8 cellular contexts compared by ENCODE assay signal in genomic region chr14:103629503-103630121, GRCh38. TPM values are rescaled to one million over a fixed set of nuclear protein-coding genes. Genes with fewer than 3 reads are reported as not detected.
DNase-seq lines count a peak whose midpoint lies in the region; ATAC-seq and TF ChIP-seq lines count a peak whose summit lies in the region.

No MANE protein-coding gene starts in this region.

- peaks cover 35% of the 10 kb centered on the region for H3K4me1 Mint-ChIP-seq in activated CD4-positive, alpha-beta T cell treated with anti-CD3 and anti-CD28 coated beads for 36 hours

- peak; percentile 75 for DNase-seq in activated CD4-positive, alpha-beta T cell treated with anti-CD3 and anti-CD28 coated beads for 36 hours
- no peak for DNase-seq in activated CD4-positive, alpha-beta T cell treated with anti-CD3 and anti-CD28 coated beads, Interleukin-2, amount 50 U/mL, for 4 hours
- DNase-seq in SK-N-MC (ENCODE audit: low read depth, low spot score) (no peak), body of pancreas (peak; percentile 34 to 56 (median 44)), iPS-NIHi11 (ENCODE audit: low spot score) (peak; percentile 83), HT-29 (ENCODE audit: low spot score) (no peak)

- H3K4me3 Mint-ChIP-seq in activated CD4-positive, alpha-beta T cell treated with anti-CD3 and anti-CD28 coated beads for 36 hours, result peak overlapping the region; percentile 87

- peak; percentile 59 for ATAC-seq in activated CD4-positive, alpha-beta T cell treated with anti-CD3 and anti-CD28 coated beads for 36 hours
- ATAC-seq in HG02973 (IDR thresholded peaks at IDR 0.05; ENCODE audit: unreplicated experiment) (peak; percentile 27), body of pancreas (peak; percentile 47)

- H3K4me3 ChIP-seq in SK-N-MC (peak overlapping the region; percentile 81), body of pancreas (peak overlapping the region; percentile 97 to 98), skeletal muscle tissue (ENCODE audit: low read length in 3 of 3) (peak overlapping the region; percentile 86 to 89 (median 89))

- TF ChIP-seq CTCF in body of pancreas (IDR thresholded peaks at IDR 0.05), result no peak

- H3K9me3 ChIP-seq in SK-N-MC (ENCODE audit: low read depth, low read length), result no peaks in the 10 kb centered on the region
- H3K9me3 ChIP-seq in body of pancreas, result no peaks in the 10 kb centered on the region
- H3K9me3 ChIP-seq in skeletal muscle tissue (ENCODE audit: control insufficient read depth in 3 of 3, low read length in 3 of 3), result no peaks in the 10 kb centered on the region

- POLR2A ChIA-PET in activated CD4-positive, alpha-beta T cell treated with anti-CD3 and anti-CD28 coated beads for 36 hours (lab: Charles Lee), result no interaction called here

- H3K9ac ChIP-seq in SK-N-MC (ENCODE audit: insufficient read length), result peak overlapping the region; percentile 95
- peak overlapping the region; percentile 93 to 96 (median 95) for H3K9ac ChIP-seq in skeletal muscle tissue (ENCODE audit: low read depth in 1 of 3, low read length in 3 of 3)

- intact Hi-C loops in activated CD4-positive, alpha-beta T cell treated with anti-CD3 and anti-CD28 coated beads for 36 hours (cut with DNase I, micrococcal nuclease), result loop anchor here (1.0 to 2.0 kb wide), 10 partner anchors 67 to 1861 kb away; partner anchors contain the start of genes BAG5 (in 2 of the 2), COA8 (in 2 of the 2), XRCC3 (in 2 of the 2) and ZFYVE21 (in 2 of the 2)
- intact Hi-C loops in body of pancreas (cut with DNase I), result no loop called here

- H3K27ac ChIP-seq in SK-N-MC, result no peak overlapping the region
- H3K27ac ChIP-seq in body of pancreas, result peak overlapping the region; percentile 76 to 97 (median 95)
- H3K27ac ChIP-seq in skeletal muscle tissue (ENCODE audit: low read depth, low read length), result peak overlapping the region; percentile 99

- WGBS in body of pancreas, 2 donors, result 0 to 1% methylated on average over 11 to 51 of the region's 71 CpGs

- H3K27ac Mint-ChIP-seq in activated CD4-positive, alpha-beta T cell treated with anti-CD3 and anti-CD28 coated beads for 36 hours, result peak overlapping the region; percentile 38

- H3K4me1 ChIP-seq in body of pancreas (peaks cover 35% of the 10 kb centered on the region), skeletal muscle tissue (ENCODE audit: control insufficient read depth in 3 of 3, insufficient read depth in 3 of 3, low read length in 3 of 3) (peaks cover 30 to 35% (median 33%) of the 10 kb centered on the region in 3 donors)

- no peaks in the 10 kb centered on the region for H3K9me3 Mint-ChIP-seq in activated CD4-positive, alpha-beta T cell treated with anti-CD3 and anti-CD28 coated beads for 36 hours (ENCODE audit: low read depth)

- no peak for TF ChIP-seq POLR2A in body of pancreas (IDR thresholded peaks at IDR 0.05)

- H3K36me3 ChIP-seq in SK-N-MC (ENCODE audit: insufficient read depth, low read length) (peaks cover 9% of the 10 kb centered on the region; the same call in 1 of the 2 replicates), body of pancreas (replicated peaks in 1 of 2; ENCODE audit: insufficient read depth in 1 of 2, low read depth in 2 of 2) (no peaks in the 10 kb centered on the region), skeletal muscle tissue (ENCODE audit: control insufficient read depth in 3 of 3, insufficient read depth in 3 of 3, low read length in 3 of 3) (peaks cover 0 to 3% (median 0%) of the 10 kb centered on the region in 3 donors)

- peaks cover 11% of the 10 kb centered on the region for H3K36me3 Mint-ChIP-seq in activated CD4-positive, alpha-beta T cell treated with anti-CD3 and anti-CD28 coated beads for 36 hours (ENCODE audit: low read depth)

- H3K27me3 ChIP-seq in body of pancreas (no peaks in the 10 kb centered on the region), skeletal muscle tissue (ENCODE audit: control insufficient read depth in 3 of 3, insufficient read depth in 3 of 3, low read length in 3 of 3) (no peaks in the 10 kb centered on the region)

- no peaks in the 10 kb centered on the region for H3K27me3 Mint-ChIP-seq in activated CD4-positive, alpha-beta T cell treated with anti-CD3 and anti-CD28 coated beads for 36 hours

- CTCF ChIA-PET in activated CD4-positive, alpha-beta T cell treated with anti-CD3 and anti-CD28 coated beads for 36 hours (lab: Charles Lee), result no interaction called here

RNA-seq across cellular contexts. Expression of gene KLC1, which starts 0.6 kb away (rescaled TPM):
- 100 to 1,000 TPM in 1 of 2 experiments, 10 to 100 TPM in 1; 97.4 to 113 TPM for total RNA-seq in activated CD4-positive, alpha-beta T cell treated with anti-CD3 and anti-CD28 coated beads for 36 hours
- total RNA-seq in body of pancreas (100 to 1,000 TPM; 199 to 292 TPM), skeletal muscle tissue (103 TPM)
- total RNA-seq in HT-29 (2014; rRNA removed; shearing (Covaris generic)), result 93.5 and 102 TPM in 2 replicates

Comparison
In these comparisons a context has a peak if more than half of its experiments do, and no peak if none do; other contexts are left out.
1. DNase-seq: peak in activated CD4-positive, alpha-beta T cell treated with anti-CD3 and anti-CD28 coated beads for 36 hours (single experiment), body of pancreas (4 of 4) and iPS-NIHi11 (single experiment); none in activated CD4-positive, alpha-beta T cell treated with anti-CD3 and anti-CD28 coated beads, Interleukin-2, amount 50 U/mL, for 4 hours (0 of 2), SK-N-MC (single experiment) and HT-29 (single experiment).
2. Peak in every context shown above with its lines, with median percentiles within 50 percentile points of each other: ATAC-seq and H3K4me3 ChIP-seq.